9 cellular contexts compared by ENCODE assay signal in genomic region chr9:137085918-137086530, GRCh38. TPM values are rescaled to one million over a fixed set of nuclear protein-coding genes. Genes with fewer than 3 reads are reported as not detected.
DNase-seq lines count a peak whose midpoint lies in the region; ATAC-seq and TF ChIP-seq lines count a peak whose summit lies in the region.
"Had no signal": no experiment of that assay in that cellular context is flagged by ENCODE, and none has a peak within 500 bp of the region (broad histone marks: within the 10 kb centered on the region; RNA-seq: fewer than 3 reads in every experiment).

No MANE protein-coding gene starts in this region.

- H3K4me3 ChIP-seq in HUES64 (ENCODE audit: low read length) (peak overlapping the region; percentile 68), fibroblast of mammary gland (ENCODE audit: control insufficient read depth, low read depth, low read length) (peak overlapping the region; percentile 74), neuron (ENCODE audit: low read length) (peak overlapping the region; percentile 72)

- 6% methylated on average over 58 of the region's 58 CpGs for WGBS in HUES64

- peak; percentile 46 for ATAC-seq in Right ventricle myocardium inferior

- H3K27me3 ChIP-seq in HUES64 (ENCODE audit: insufficient read depth, low read length) (peaks cover 5% of the 10 kb centered on the region), neuron (ENCODE audit: insufficient read depth, low read length) (peaks cover 26% of the 10 kb centered on the region)

- H3K36me3 ChIP-seq in HUES64 (ENCODE audit: insufficient read depth, low read length), result peaks cover 15% of the 10 kb centered on the region
- peaks cover 9% of the 10 kb centered on the region for H3K36me3 ChIP-seq in neuron (ENCODE audit: insufficient read depth, low read length)

- peak overlapping the region; percentile 16 for H2AFZ ChIP-seq in neuron (ENCODE audit: low read depth, low read length)

- no peaks in the 10 kb centered on the region for H3K9me3 ChIP-seq in HUES64 (ENCODE audit: insufficient read depth, low read depth, low read length)
- no peaks in the 10 kb centered on the region for H3K9me3 ChIP-seq in neuron (ENCODE audit: low read length)

- H3K9ac ChIP-seq in HUES64 (ENCODE audit: low read depth, low read length), result peak overlapping the region; percentile 74

- peak overlapping the region; percentile 46 for H3K27ac ChIP-seq in HUES64 (ENCODE audit: low read depth, low read length)

- no peak for DNase-seq in Right ventricle myocardium inferior (ENCODE audit: missing footprints)
- DNase-seq in cardiac septum (ENCODE audit: low spot score), result no peak
- DNase-seq in activated CD8-positive, alpha-beta memory T cell treated with anti-CD3 and anti-CD28 coated beads for 24 hours, result peak; percentile 86
- DNase-seq in fibroblast of mammary gland (ENCODE audit: low read depth), result peak; percentile 47
- no peak for DNase-seq in KG1 (lab: John Stamatoyannopoulos, UW)
- no peak for DNase-seq in T-helper 9 cell

- H3K4me1 ChIP-seq in HUES64 (ENCODE audit: insufficient read depth, low read length), result peaks cover 13% of the 10 kb centered on the region
- peaks cover 20% of the 10 kb centered on the region for H3K4me1 ChIP-seq in neuron (ENCODE audit: insufficient read depth, low read length)

- no peak for TF ChIP-seq CTCF in fibroblast of mammary gland (conservative IDR thresholded peaks at IDR 0.05; ENCODE audit: control insufficient read depth, insufficient read depth, low read depth, low read length)

- intact Hi-C loops in Right ventricle myocardium inferior (cut with DNase I) (no loop called here), cardiac septum (cut with DNase I) (no loop called here)

RNA-seq across cellular contexts. Expression of gene MAN1B1, which starts 0.8 kb away (rescaled TPM):
- total RNA-seq in Right ventricle myocardium inferior, result 20.4 TPM
- total RNA-seq in cardiac septum, result 27.2 TPM
- polyA plus RNA-seq in HUES64 (2013, experiment 1 of 2), result 21.0 TPM
- polyA plus RNA-seq in HUES64 (2013, experiment 2 of 2), result 24.5 TPM

RNA-seq across cellular contexts. Expression of gene UAP1L1, which starts 8.7 kb away (rescaled TPM):
- total RNA-seq in Right ventricle myocardium inferior (13.6 TPM), cardiac septum (6.5 TPM)
- polyA plus RNA-seq in HUES64 (2013, experiment 1 of 2), result 1.6 TPM
- polyA plus RNA-seq in HUES64 (2013, experiment 2 of 2), result 2.9 TPM

RNA-seq across cellular contexts. Expression of gene SAPCD2, which starts 15.7 kb away (rescaled TPM):
- total RNA-seq in Right ventricle myocardium inferior (0.22 TPM), cardiac septum (0.11 TPM)
- polyA plus RNA-seq in HUES64 (2013, experiment 1 of 2), result 14.1 TPM
- polyA plus RNA-seq in HUES64 (2013, experiment 2 of 2), result 18.4 TPM

RNA-seq across cellular contexts. Expression of gene DPP7, which starts 28.5 kb away (rescaled TPM):
- 143 TPM for total RNA-seq in Right ventricle myocardium inferior
- total RNA-seq in cardiac septum, result 150 TPM
- polyA plus RNA-seq in HUES64 (2013, experiment 1 of 2), result 7.2 TPM
- polyA plus RNA-seq in HUES64 (2013, experiment 2 of 2), result 10.7 TPM

RNA-seq across cellular contexts. Expression of gene ENTPD2, which starts 32.2 kb away (rescaled TPM):
- total RNA-seq in Right ventricle myocardium inferior (2.7 TPM), cardiac septum (0.92 TPM)
- 0.30 TPM for polyA plus RNA-seq in HUES64 (2013, experiment 1 of 2)
- 0.70 TPM for polyA plus RNA-seq in HUES64 (2013, experiment 2 of 2)
- total RNA-seq: pulmonary artery endothelial cell had no signal

Comparison
In these comparisons a context has a peak if more than half of its experiments do, and no peak if none do; other contexts are left out.
1. DNase-seq: peak in activated CD8-positive, alpha-beta memory T cell treated with anti-CD3 and anti-CD28 coated beads for 24 hours (single experiment) and fibroblast of mammary gland (single experiment); none in Right ventricle myocardium inferior (single experiment), cardiac septum (single experiment), KG1 (single experiment) and T-helper 9 cell (single experiment).
2. Peak in every context shown above with its lines, with median percentiles within 50 percentile points of each other: H3K4me3 ChIP-seq.